ENCODE assay signal across 8 cellular contexts in genomic region chr4:60805500-60806313, GRCh38.
DNase-seq lines count a peak whose midpoint lies in the region; ATAC-seq and TF ChIP-seq lines count a peak whose summit lies in the region.

No MANE protein-coding gene starts in this region.

- H3K79me2 ChIP-seq in OCI-LY7 (ENCODE audit: insufficient read depth, low read depth, low read length) = no peaks in the 10 kb centered on the region

- H3K9me3 Mint-ChIP-seq in naive thymus-derived CD8-positive, alpha-beta T cell = peaks cover 0 to 15% (median 4%) of the 10 kb centered on the region in 9 donors

- H3K36me3 Mint-ChIP-seq in naive thymus-derived CD8-positive, alpha-beta T cell = no peaks in the 10 kb centered on the region

- H3K4me3 ChIP-seq in OCI-LY7 (ENCODE audit: low read depth, low read length, poor library complexity, severe bottlenecking) (no peak overlapping the region), testis (no peak overlapping the region)

- H3K4me2 ChIP-seq in OCI-LY7 (ENCODE audit: low read length) = no peak overlapping the region

- no peaks in the 10 kb centered on the region for H3K27me3 Mint-ChIP-seq in naive thymus-derived CD8-positive, alpha-beta T cell

- H3K27me3 ChIP-seq in testis = no peaks in the 10 kb centered on the region

- H3K9me2 ChIP-seq in OCI-LY7 (ENCODE audit: insufficient read depth, low read length) = no peaks in the 10 kb centered on the region

- TF ChIP-seq CTCF in OCI-LY7 (conservative IDR thresholded peaks at IDR 0.05; ENCODE audit: low read length) = peak; percentile 74
- peak; percentile 18 to 47 (median 25) for TF ChIP-seq CTCF in testis (IDR thresholded peaks at IDR 0.05)

- no peaks in the 10 kb centered on the region for H3K9me3 ChIP-seq in OCI-LY7 (ENCODE audit: low read length)
- H3K9me3 ChIP-seq in testis = no peaks in the 10 kb centered on the region

- H3K27ac ChIP-seq in OCI-LY7 (ENCODE audit: low read depth, low read length, poor library complexity, severe bottlenecking) = no peak overlapping the region
- no peak overlapping the region for H3K27ac ChIP-seq in testis

- intact Hi-C loops in OCI-LY7 (cut with micrococcal nuclease; ENCODE audit: unreplicated experiment) = no loop called here
- intact Hi-C loops in testis (cut with DNase I; ENCODE audit: low total_unique reads) = no loop called here
- intact Hi-C loops in posterior cingulate gyrus (cut with DNase I) = loop anchor here (5.0 kb wide), 1 partner anchor 1902 kb away; no protein-coding TSS in a partner anchor

- 42 to 49% methylated on average over 6 of the region's 6 CpGs for WGBS in testis, 2 donors

- H3K36me3 ChIP-seq in OCI-LY7 (ENCODE audit: insufficient read depth, low read length) = no peaks in the 10 kb centered on the region
- no peaks in the 10 kb centered on the region for H3K36me3 ChIP-seq in testis (ENCODE audit: low read depth, missing control alignments)

- ATAC-seq in HG02759 (IDR thresholded peaks at IDR 0.05; ENCODE audit: unreplicated experiment) (peak; percentile 62), HG03039 (IDR thresholded peaks at IDR 0.05; ENCODE audit: unreplicated experiment) (no peak)
- ATAC-seq in naive thymus-derived CD8-positive, alpha-beta T cell = no peak

- POLR2A ChIA-PET in OCI-LY7 (lab: Charles Lee) = no interaction called here
- POLR2A ChIA-PET in naive thymus-derived CD8-positive, alpha-beta T cell (lab: Charles Lee) = no interaction called here

- TF ChIP-seq POLR2A in testis (IDR thresholded peaks at IDR 0.05) = no peak

- H4K20me1 ChIP-seq in OCI-LY7 (ENCODE audit: insufficient read depth, low read length) = no peaks in the 10 kb centered on the region

- H3K4me1 ChIP-seq in OCI-LY7 (ENCODE audit: insufficient read depth, low read length, poor library complexity, severe bottlenecking) (no peaks in the 10 kb centered on the region), testis (no peaks in the 10 kb centered on the region)

- H3K4me1 Mint-ChIP-seq in naive thymus-derived CD8-positive, alpha-beta T cell = no peaks in the 10 kb centered on the region

- CTCF ChIA-PET in OCI-LY7 (lab: Charles Lee; ENCODE audit: unreplicated experiment) = no interaction called here

- H3K4me3 Mint-ChIP-seq in naive thymus-derived CD8-positive, alpha-beta T cell = no peak overlapping the region

- no peak overlapping the region for H3K27ac Mint-ChIP-seq in naive thymus-derived CD8-positive, alpha-beta T cell

- no TSS peak for BruUV-seq in OCI-LY7 (replicated peaks; lab: Mats Ljungman, UMichigan)

- H2AFZ ChIP-seq in OCI-LY7 (ENCODE audit: low read length) = no peak overlapping the region

- DNase-seq in D341Med (ENCODE audit: low spot score) (peak; percentile 44), OCI-LY7 (ENCODE audit: low spot score) (peak; percentile 23), fibroblast of peridontal ligament (ENCODE audit: extremely low read depth) (peak; percentile 15), testis (peak; percentile 40), posterior cingulate gyrus (no peak)
- DNase-seq in naive thymus-derived CD8-positive, alpha-beta T cell = no peak

Comparison
In these comparisons a context has a peak if more than half of its experiments do, and no peak if none do; other contexts are left out.
1. DNase-seq: peak in D341Med (single experiment), OCI-LY7 (single experiment), fibroblast of peridontal ligament (single experiment) and testis (single experiment); none in naive thymus-derived CD8-positive, alpha-beta T cell (0 of 10) and posterior cingulate gyrus (0 of 10).